In genomic region chr11:96338910-96339703, GRCh38 we compare ENCODE assay signal across 8 cellular contexts. TPM values are rescaled to one million over a fixed set of nuclear protein-coding genes. Genes with fewer than 3 reads are reported as not detected.
DNase-seq lines count a peak whose midpoint lies in the region; ATAC-seq and TF ChIP-seq lines count a peak whose summit lies in the region.

No MANE protein-coding gene starts in this region.

- H3K27ac ChIP-seq in CD4-positive, alpha-beta T cell (ENCODE audit: low read depth, low read length) = peak overlapping the region; percentile 86
- peak overlapping the region; percentile 84 for H3K27ac ChIP-seq in vagina

- H3K4me3 Mint-ChIP-seq in CD4-positive, alpha-beta T cell = peak overlapping the region; percentile 97
- H3K4me3 Mint-ChIP-seq in activated CD4-positive, alpha-beta memory T cell treated with anti-CD3 and anti-CD28 coated beads for 36 hours = peak overlapping the region; percentile 86
- peak overlapping the region; percentile 89 to 97 (median 93) for H3K4me3 Mint-ChIP-seq in nephron

- POLR2A ChIA-PET in CD4-positive, alpha-beta T cell (lab: Charles Lee) = interaction anchor here (0.6 to 7.6 kb wide), 18 partner anchors 14 to 550 kb away, joined by 3 to 51 read pairs (median 4); partner anchors contain the start of genes CEP57 and FAM76B
- POLR2A ChIA-PET in activated CD4-positive, alpha-beta memory T cell treated with anti-CD3 and anti-CD28 coated beads for 36 hours (lab: Charles Lee) = interaction anchor here (0.7 to 4.1 kb wide), 12 partner anchors 9 to 284 kb away, joined by 3 to 28 read pairs (median 6); partner anchors contain the start of genes CCDC82 and JRKL

- H3K4me3 ChIP-seq in vagina = peak overlapping the region; percentile 68 to 73

- peaks cover 66% of the 10 kb centered on the region for H3K4me1 ChIP-seq in vagina

- TF ChIP-seq CTCF in CD4-positive, alpha-beta T cell (IDR thresholded peaks at IDR 0.05) = no peak
- TF ChIP-seq CTCF in nephron (IDR thresholded peaks at IDR 0.05; ENCODE audit: unreplicated experiment in 3 of 3) = no peak
- no peak for TF ChIP-seq CTCF in vagina (IDR thresholded peaks at IDR 0.05)

- peaks cover 72% of the 10 kb centered on the region for H3K4me1 Mint-ChIP-seq in CD4-positive, alpha-beta T cell (ENCODE audit: low read depth)
- peaks cover 61% of the 10 kb centered on the region for H3K4me1 Mint-ChIP-seq in activated CD4-positive, alpha-beta memory T cell treated with anti-CD3 and anti-CD28 coated beads for 36 hours (ENCODE audit: low read depth)
- peaks cover 67% of the 10 kb centered on the region for H3K4me1 Mint-ChIP-seq in nephron

- H3K36me3 ChIP-seq in vagina = no peaks in the 10 kb centered on the region

- intact Hi-C loops in CD4-positive, alpha-beta T cell (cut with DNase I, micrococcal nuclease) = loop anchor here in 1 of 2 experiments (5.0 kb wide), 2 partner anchors 37 to 72 kb away; no protein-coding TSS in a partner anchor
- intact Hi-C loops in activated CD4-positive, alpha-beta memory T cell treated with anti-CD3 and anti-CD28 coated beads for 36 hours (cut with micrococcal nuclease) = loop anchor here (1.0 to 2.0 kb wide), 6 partner anchors 10 to 325 kb away; no protein-coding TSS in a partner anchor
- intact Hi-C loops in vagina (cut with DNase I) = no loop called here

- CTCF ChIA-PET in CD4-positive, alpha-beta T cell (lab: Charles Lee) = interaction anchor here (0.9 to 1.7 kb wide), 6 partner anchors 32 to 327 kb away, joined by 3 to 5 read pairs (median 4); no protein-coding TSS in a partner anchor
- CTCF ChIA-PET in activated CD4-positive, alpha-beta memory T cell treated with anti-CD3 and anti-CD28 coated beads for 36 hours (lab: Charles Lee) = interaction anchor here (0.7 to 7.6 kb wide), 14 partner anchors 9 to 325 kb away, joined by 3 to 93 read pairs (median 6); no protein-coding TSS in a partner anchor

- no peak for ATAC-seq in CD4-positive, alpha-beta T cell (ENCODE audit: poor library complexity)
- ATAC-seq in GM21360 (IDR thresholded peaks at IDR 0.05; ENCODE audit: unreplicated experiment) = peak; percentile 35
- peak; percentile 27 for ATAC-seq in HG03575 (IDR thresholded peaks at IDR 0.05; ENCODE audit: extremely low read depth, insufficient number of reproducible peaks, low FRiP score, unreplicated experiment)

- H3K36me3 Mint-ChIP-seq in CD4-positive, alpha-beta T cell (ENCODE audit: low read depth) = peaks cover 74% of the 10 kb centered on the region
- H3K36me3 Mint-ChIP-seq in activated CD4-positive, alpha-beta memory T cell treated with anti-CD3 and anti-CD28 coated beads for 36 hours = peaks cover 47% of the 10 kb centered on the region
- no peaks in the 10 kb centered on the region for H3K36me3 Mint-ChIP-seq in nephron (ENCODE audit: low read depth)

- no peaks in the 10 kb centered on the region for H3K27me3 ChIP-seq in CD4-positive, alpha-beta T cell (ENCODE audit: control insufficient read depth, insufficient read depth, low read length)
- H3K27me3 ChIP-seq in vagina = no peaks in the 10 kb centered on the region

- H3K27ac Mint-ChIP-seq in CD4-positive, alpha-beta T cell = peak overlapping the region; percentile 87
- peak overlapping the region; percentile 95 for H3K27ac Mint-ChIP-seq in activated CD4-positive, alpha-beta memory T cell treated with anti-CD3 and anti-CD28 coated beads for 36 hours
- H3K27ac Mint-ChIP-seq in nephron = peak overlapping the region; percentile 68 to 93 (median 92)

- TF ChIP-seq POLR2A in erythroblast (IDR thresholded peaks at IDR 0.05; ENCODE audit: low read length) (no peak), vagina (IDR thresholded peaks at IDR 0.05) (no peak)

- no peaks in the 10 kb centered on the region for H3K9me3 Mint-ChIP-seq in CD4-positive, alpha-beta T cell
- H3K9me3 Mint-ChIP-seq in activated CD4-positive, alpha-beta memory T cell treated with anti-CD3 and anti-CD28 coated beads for 36 hours = no peaks in the 10 kb centered on the region
- peaks cover 3% of the 10 kb centered on the region for H3K9me3 Mint-ChIP-seq in nephron

- no peaks in the 10 kb centered on the region for H3K9me3 ChIP-seq in CD4-positive, alpha-beta T cell (ENCODE audit: control insufficient read depth, low read length)
- no peaks in the 10 kb centered on the region for H3K9me3 ChIP-seq in vagina

- no peaks in the 10 kb centered on the region for H3K27me3 Mint-ChIP-seq in CD4-positive, alpha-beta T cell
- no peaks in the 10 kb centered on the region for H3K27me3 Mint-ChIP-seq in activated CD4-positive, alpha-beta memory T cell treated with anti-CD3 and anti-CD28 coated beads for 36 hours
- no peaks in the 10 kb centered on the region for H3K27me3 Mint-ChIP-seq in nephron (ENCODE audit: low read depth)

- DNase-seq in CD4-positive, alpha-beta T cell = peak in 5 of 10 experiments; percentile 9 to 54 (median 23)
- peak; percentile 64 for DNase-seq in activated CD4-positive, alpha-beta memory T cell treated with anti-CD3 and anti-CD28 coated beads for 36 hours
- DNase-seq in erythroblast (lab: John Stamatoyannopoulos, UW) (peak; percentile 9 to 31), vagina (ENCODE audit: extremely low spot score in 2 of 2) (no peak), mesenteric fat pad (ENCODE audit: low spot score) (no peak)

RNA-seq across cellular contexts. Expression of gene MAML2, which starts 3.9 kb away (rescaled TPM):
- 10 to 100 TPM; 58.8 to 59.8 TPM for total RNA-seq in CD4-positive, alpha-beta T cell
- total RNA-seq in activated CD4-positive, alpha-beta memory T cell treated with anti-CD3 and anti-CD28 coated beads for 36 hours = 10 to 100 TPM; 24.2 TPM
- 36.3 TPM for total RNA-seq in vagina
- 19.9 TPM for total RNA-seq in mesenteric fat pad

RNA-seq across cellular contexts. Expression of gene CCDC82, which starts 50.6 kb away (rescaled TPM):
- 10 to 100 TPM; 23.7 to 24.4 TPM for total RNA-seq in CD4-positive, alpha-beta T cell
- 10 to 100 TPM; 30.6 to 35.3 TPM for total RNA-seq in activated CD4-positive, alpha-beta memory T cell treated with anti-CD3 and anti-CD28 coated beads for 36 hours
- total RNA-seq in vagina (29.5 TPM), mesenteric fat pad (29.0 TPM)

RNA-seq across cellular contexts. Expression of gene JRKL, which starts 50.7 kb away (rescaled TPM):
- total RNA-seq in CD4-positive, alpha-beta T cell = 1 to 10 TPM; 3.0 to 3.5 TPM
- 10 to 100 TPM; 13.7 to 15.4 TPM for total RNA-seq in activated CD4-positive, alpha-beta memory T cell treated with anti-CD3 and anti-CD28 coated beads for 36 hours
- total RNA-seq in vagina (5.4 TPM), mesenteric fat pad (7.5 TPM)

Comparison
In these comparisons a context has a peak if more than half of its experiments do, and no peak if none do; other contexts are left out.
1. DNase-seq: peak in activated CD4-positive, alpha-beta memory T cell treated with anti-CD3 and anti-CD28 coated beads for 36 hours (single experiment) and erythroblast (2 of 2); none in vagina (0 of 2) and mesenteric fat pad (single experiment).
2. Peak in every context shown above with its lines, with median percentiles within 50 percentile points of each other: H3K27ac Mint-ChIP-seq and H3K4me3 Mint-ChIP-seq.